ENCODE assay signal across 11 cellular contexts in the genomic region with DNA sequence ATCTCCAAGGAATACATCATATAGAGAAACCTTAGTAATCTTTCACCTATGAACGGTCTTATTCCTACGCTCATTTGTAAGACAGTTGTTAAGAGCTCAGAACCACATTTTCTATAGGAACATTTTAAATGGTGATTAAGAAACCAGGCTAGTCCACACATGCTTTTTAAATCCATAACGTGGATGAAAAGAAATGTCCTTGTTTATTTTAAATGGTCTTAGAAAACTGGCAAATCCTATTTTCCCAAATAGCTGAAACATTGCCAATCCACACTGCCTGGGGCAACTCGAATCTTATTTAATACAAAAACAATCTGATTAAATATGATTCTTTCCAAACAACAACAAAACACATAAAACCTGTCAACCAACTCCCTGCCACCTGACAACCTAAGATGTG. TPM values are rescaled to one million over a fixed set of nuclear protein-coding genes. Genes with fewer than 3 reads are reported as not detected.
DNase-seq lines count a peak whose midpoint lies in the region; ATAC-seq and TF ChIP-seq lines count a peak whose summit lies in the region.
"Had no signal": no experiment of that assay in that cellular context is flagged by ENCODE, and none has a peak within 500 bp of the region (broad histone marks: within the 10 kb centered on the region; RNA-seq: fewer than 3 reads in every experiment).

No MANE protein-coding gene starts in this region.

- H3K27ac ChIP-seq in C4-2B (peak overlapping the region; percentile 81), brain microvascular endothelial cell (peak overlapping the region; percentile 9), hepatocyte (peak overlapping the region; percentile 45), colonic mucosa (no peak overlapping the region)

- no peaks in the 10 kb centered on the region for H3K27me3 ChIP-seq in brain microvascular endothelial cell (replicated peaks)
- H3K27me3 ChIP-seq in hepatocyte, result no peaks in the 10 kb centered on the region
- no peaks in the 10 kb centered on the region for H3K27me3 ChIP-seq in colonic mucosa

- no peak for ATAC-seq in Right ventricle myocardium inferior
- ATAC-seq: activated CD8-positive, alpha-beta T cell treated with anti-CD3 and anti-CD28 coated beads, Interleukin-2, amount 10 ng/mL, durations not matched to agents 7 days and 5 days had no signal

- no peak overlapping the region for H3K9ac ChIP-seq in colonic mucosa (ENCODE audit: low read depth in 2 of 2, low read length in 2 of 2)

- H3K4me3 ChIP-seq in brain microvascular endothelial cell (ENCODE audit: low read depth, low read length) (no peak overlapping the region), hepatocyte (no peak overlapping the region), colonic mucosa (no peak overlapping the region)

- H3K4me1 ChIP-seq in hepatocyte (ENCODE audit: insufficient read depth) (peaks cover 13% of the 10 kb centered on the region), colonic mucosa (no peaks in the 10 kb centered on the region)

- peaks cover 29% of the 10 kb centered on the region for H3K79me2 ChIP-seq in hepatocyte

- TF ChIP-seq CTCF in C4-2B (conservative IDR thresholded peaks at IDR 0.05), result no peak
- no peak for TF ChIP-seq CTCF in brain microvascular endothelial cell (IDR thresholded peaks at IDR 0.05; ENCODE audit: low read depth, low read length, missing control alignments)
- TF ChIP-seq CTCF in hepatocyte (IDR thresholded peaks at IDR 0.05; ENCODE audit: poor library complexity), result no peak
- no peak for TF ChIP-seq CTCF in colonic mucosa (IDR thresholded peaks at IDR 0.05)

- H3K4me2 ChIP-seq in hepatocyte, result peak overlapping the region; percentile 66

- intact Hi-C loops in Right ventricle myocardium inferior (cut with DNase I) (no loop called here), colonic mucosa (cut with DNase I) (no loop called here)

- H3K9me2 ChIP-seq in hepatocyte (replicated peaks; ENCODE audit: insufficient read depth), result no peaks in the 10 kb centered on the region

- WGBS in hepatocyte (ENCODE audit: low lambda C conversion rate, missing lambda C conversion rate), result 68% methylated on average over 4 of the region's 4 CpGs

- in situ Hi-C loops in brain microvascular endothelial cell (cut with HindIII; ENCODE audit: low pct_ligation_motif_present, low sequenced_read_pairs), result loop anchor here (25.0 kb wide), 1 partner anchor 248 kb away; a partner anchor contains a TSS

- H3K36me3 ChIP-seq in brain microvascular endothelial cell (replicated peaks) (no peaks in the 10 kb centered on the region), hepatocyte (replicated peaks; ENCODE audit: insufficient read depth, low read depth) (no peaks in the 10 kb centered on the region), colonic mucosa (no peaks in the 10 kb centered on the region)

- no peaks in the 10 kb centered on the region for H3K9me3 ChIP-seq in hepatocyte (ENCODE audit: low read depth)
- no peaks in the 10 kb centered on the region for H3K9me3 ChIP-seq in colonic mucosa

- peak; percentile 48 for DNase-seq in M059J (ENCODE audit: low read depth)
- no peak for DNase-seq in brain microvascular endothelial cell
- DNase-seq in hepatocyte (ENCODE audit: low spot score), result no peak
- DNase-seq in OCI-M1 (lab: John Stamatoyannopoulos, UW), result no peak
- DNase-seq in Right ventricle myocardium inferior (ENCODE audit: missing footprints), result no peak
- DNase-seq in colonic mucosa, result no peak
- DNase-seq in activated gamma-delta T cell (lab: John Stamatoyannopoulos, UW), result no peak
- DNase-seq: activated CD8-positive, alpha-beta T cell treated with anti-CD3 and anti-CD28 coated beads, Interleukin-2, amount 10 ng/mL, durations not matched to agents 7 days and 5 days; NCI-H1436 treated with DMSO at 0.1 percent for 48 hours; Right ventricle myocardium superior had no signal

- no peak overlapping the region for H2AFZ ChIP-seq in hepatocyte

- no peaks in the 10 kb centered on the region for H4K20me1 ChIP-seq in hepatocyte (ENCODE audit: insufficient read depth, poor library complexity, severe bottlenecking)

RNA-seq across cellular contexts. Expression of a gene that starts 23.7 kb away (rescaled TPM):
- total RNA-seq in M059J (2014; rRNA removed; shearing (Covaris generic)), result 8.1 and 16.6 TPM in 2 replicates
- 30.5 and 31.9 TPM in 2 replicates for total RNA-seq in hepatocyte
- 15.2 and 16.8 TPM in 2 replicates for polyA plus RNA-seq in hepatocyte
- 12.0 TPM for total RNA-seq in Right ventricle myocardium inferior
- 10 to 100 TPM; 19.4 to 20.0 TPM for total RNA-seq in colonic mucosa

RNA-seq across cellular contexts. Expression of a gene that starts 23.9 kb away (rescaled TPM):
- total RNA-seq in M059J (2014; rRNA removed; shearing (Covaris generic)), result 10.7 and 13.0 TPM in 2 replicates
- total RNA-seq in hepatocyte, result 12.0 and 14.2 TPM in 2 replicates
- polyA plus RNA-seq in hepatocyte, result 2.7 and 6.1 TPM in 2 replicates
- 7.6 TPM for total RNA-seq in Right ventricle myocardium inferior
- total RNA-seq in colonic mucosa, result 10 to 100 TPM in 1 of 2 donors, 1 to 10 TPM in 1; 9.7 to 10.2 TPM
